In genomic region chr19:31073485-31074221, GRCh38 we compare ENCODE assay signal across 18 cellular contexts.
DNase-seq lines count a peak whose midpoint lies in the region; ATAC-seq and TF ChIP-seq lines count a peak whose summit lies in the region.
"Had no signal": no experiment of that assay in that cellular context is flagged by ENCODE, and none has a peak within 500 bp of the region (broad histone marks: within the 10 kb centered on the region; RNA-seq: fewer than 3 reads in every experiment).

No MANE protein-coding gene starts in this region.

- H3K9me3 Mint-ChIP-seq in WTC11 (no peaks in the 10 kb centered on the region), glutamatergic neuron (ENCODE audit: unreplicated experiment) (peaks cover 2% of the 10 kb centered on the region), neural crest cell (no peaks in the 10 kb centered on the region), chondrocyte (ENCODE audit: low read depth) (no peaks in the 10 kb centered on the region)
- no peaks in the 10 kb centered on the region for H3K9me3 Mint-ChIP-seq in activated CD4-positive, alpha-beta T cell treated with anti-CD3 and anti-CD28 coated beads for 36 hours (ENCODE audit: low read depth)

- CTCF ChIA-PET in WTC11 (lab: Charles Lee) = interaction anchor here (1.6 kb wide), 1 partner anchor 19 kb away, joined by 4 read pairs; no protein-coding TSS in a partner anchor
- CTCF ChIA-PET in activated CD4-positive, alpha-beta T cell treated with anti-CD3 and anti-CD28 coated beads for 36 hours (lab: Charles Lee) = no interaction called here

- H3K4me3 ChIP-seq in right atrium auricular region = no peak overlapping the region
- H3K4me3 ChIP-seq: PC-9 had no signal

- H3K27ac Mint-ChIP-seq in WTC11 (no peak overlapping the region), glutamatergic neuron (ENCODE audit: unreplicated experiment) (no peak overlapping the region), neural crest cell (ENCODE audit: unreplicated experiment) (peak overlapping the region; percentile 16), chondrocyte (ENCODE audit: unreplicated experiment) (no peak overlapping the region)
- H3K27ac Mint-ChIP-seq in activated CD4-positive, alpha-beta T cell treated with anti-CD3 and anti-CD28 coated beads for 36 hours = no peak overlapping the region

- H3K36me3 ChIP-seq in right atrium auricular region = no peaks in the 10 kb centered on the region

- no peaks in the 10 kb centered on the region for H3K4me1 ChIP-seq in right atrium auricular region

- H3K27me3 Mint-ChIP-seq in WTC11 (ENCODE audit: low read depth) (no peaks in the 10 kb centered on the region; the same call in 1 of the 2 replicates), glutamatergic neuron (ENCODE audit: unreplicated experiment) (no peaks in the 10 kb centered on the region), neural crest cell (ENCODE audit: low read depth) (peaks cover 6% of the 10 kb centered on the region), chondrocyte (ENCODE audit: low read depth) (no peaks in the 10 kb centered on the region)
- H3K27me3 Mint-ChIP-seq in activated CD4-positive, alpha-beta T cell treated with anti-CD3 and anti-CD28 coated beads for 36 hours = peaks cover 35% of the 10 kb centered on the region

- POLR2A ChIA-PET in WTC11 (lab: Charles Lee) = no interaction called here
- POLR2A ChIA-PET in activated CD4-positive, alpha-beta T cell treated with anti-CD3 and anti-CD28 coated beads for 36 hours (lab: Charles Lee) = no interaction called here

- peak overlapping the region; percentile 14 for H3K4me3 Mint-ChIP-seq in WTC11
- H3K4me3 Mint-ChIP-seq in glutamatergic neuron (ENCODE audit: unreplicated experiment) = no peak overlapping the region
- peak overlapping the region; percentile 49 for H3K4me3 Mint-ChIP-seq in neural crest cell
- no peak overlapping the region for H3K4me3 Mint-ChIP-seq in activated CD4-positive, alpha-beta T cell treated with anti-CD3 and anti-CD28 coated beads for 36 hours
- no peak overlapping the region for H3K4me3 Mint-ChIP-seq in chondrocyte (ENCODE audit: unreplicated experiment)

- H3K9me3 ChIP-seq in right atrium auricular region = no peaks in the 10 kb centered on the region

- no peaks in the 10 kb centered on the region for H3K27me3 ChIP-seq in right atrium auricular region

- H3K4me1 Mint-ChIP-seq in WTC11 (peaks cover 50% of the 10 kb centered on the region), glutamatergic neuron (ENCODE audit: low read depth, unreplicated experiment) (peaks cover 19% of the 10 kb centered on the region), neural crest cell (peaks cover 33% of the 10 kb centered on the region), chondrocyte (ENCODE audit: low read depth) (peaks cover 33% of the 10 kb centered on the region)
- no peaks in the 10 kb centered on the region for H3K4me1 Mint-ChIP-seq in activated CD4-positive, alpha-beta T cell treated with anti-CD3 and anti-CD28 coated beads for 36 hours

- ATAC-seq in WTC11 = peak; percentile 51; the same call in 1 of the 2 replicates
- ATAC-seq in activated CD4-positive, alpha-beta T cell treated with anti-CD3 and anti-CD28 coated beads for 36 hours = no peak

- peak; percentile 30 for DNase-seq in WTC11 (ENCODE audit: low spot score)
- peak; percentile 72 for DNase-seq in glutamatergic neuron
- peak; percentile 17 for DNase-seq in neural crest cell (ENCODE audit: low read depth, low spot score)
- DNase-seq in right atrium auricular region (ENCODE audit: low spot score) = no peak
- no peak for DNase-seq in AG08395 (ENCODE audit: low spot score)
- DNase-seq in activated CD4-positive, alpha-beta T cell treated with anti-CD3 and anti-CD28 coated beads for 36 hours = no peak
- no peak for DNase-seq in chondrocyte (ENCODE audit: low spot score)
- DNase-seq: ACHN, AML-193, NCI-H1417 treated with DMSO at 0.1 percent for 48 hours, NCI-H187 treated with DMSO at 0.1 percent for 48 hours, NCI-H226, NCI-H524, PC-9, SIG-M5 had no signal

- intact Hi-C loops in activated CD4-positive, alpha-beta T cell treated with anti-CD3 and anti-CD28 coated beads for 36 hours (cut with DNase I, micrococcal nuclease) = no loop called here

- H3K36me3 Mint-ChIP-seq in WTC11 (no peaks in the 10 kb centered on the region), glutamatergic neuron (ENCODE audit: unreplicated experiment) (no peaks in the 10 kb centered on the region), neural crest cell (ENCODE audit: low read depth) (no peaks in the 10 kb centered on the region), chondrocyte (ENCODE audit: low read depth) (no peaks in the 10 kb centered on the region)
- no peaks in the 10 kb centered on the region for H3K36me3 Mint-ChIP-seq in activated CD4-positive, alpha-beta T cell treated with anti-CD3 and anti-CD28 coated beads for 36 hours (ENCODE audit: low read depth)

- TF ChIP-seq CTCF in WTC11 (IDR thresholded peaks at IDR 0.05) = no peak
- no peak for TF ChIP-seq CTCF in glutamatergic neuron (IDR thresholded peaks at IDR 0.05; ENCODE audit: partially characterized antibody, unreplicated experiment)
- TF ChIP-seq CTCF in neural crest cell (conservative IDR thresholded peaks at IDR 0.05) = no peak
- TF ChIP-seq CTCF in right atrium auricular region (IDR thresholded peaks at IDR 0.05) = no peak
- no peak for TF ChIP-seq CTCF in chondrocyte (IDR thresholded peaks at IDR 0.05)

- no peak overlapping the region for H3K27ac ChIP-seq in right atrium auricular region
- H3K27ac ChIP-seq: C4-2B, KMS-11, PC-9, RWPE1 had no signal

TF ChIP-seq in WTC11, 78 proteins besides CTCF, POLR2A, EP300 and RAD21:
- TF ChIP-seq ZNF263 (CRISPR knock-in tag; IDR thresholded peaks at IDR 0.05; ENCODE audit: low read depth) = no peak
- no peak for TF ChIP-seq NFE2L1 (CRISPR knock-in tag; IDR thresholded peaks at IDR 0.05)
- TF ChIP-seq PRRX2 (CRISPR knock-in tag; IDR thresholded peaks at IDR 0.05) = no peak
- no peak for TF ChIP-seq NFYB (CRISPR knock-in tag; conservative IDR thresholded peaks at IDR 0.05; ENCODE audit: low read depth)
- TF ChIP-seq USF2 (CRISPR knock-in tag; IDR thresholded peaks at IDR 0.05) = no peak
- TF ChIP-seq ZNF512 (CRISPR knock-in tag; IDR thresholded peaks at IDR 0.05; ENCODE audit: borderline replicate concordance) = peak; percentile 54; the same call in 1 of the 2 replicates

Comparison
In these comparisons a context has a peak if more than half of its experiments do, and no peak if none do; other contexts are left out.
1. DNase-seq: peak in WTC11 (single experiment), glutamatergic neuron (single experiment) and neural crest cell (single experiment); none in right atrium auricular region (single experiment), AG08395 (single experiment), activated CD4-positive, alpha-beta T cell treated with anti-CD3 and anti-CD28 coated beads for 36 hours (single experiment) and chondrocyte (single experiment).
2. H3K4me3 Mint-ChIP-seq: peak in WTC11 (single experiment) and neural crest cell (single experiment); none in glutamatergic neuron (single experiment), activated CD4-positive, alpha-beta T cell treated with anti-CD3 and anti-CD28 coated beads for 36 hours (single experiment) and chondrocyte (single experiment).